ENCODE assay signal across 1 cellular context in genomic region chr11:102724904-102725515, GRCh38.
TF ChIP-seq lines count a peak whose summit lies in the region.

A gene with protein sequence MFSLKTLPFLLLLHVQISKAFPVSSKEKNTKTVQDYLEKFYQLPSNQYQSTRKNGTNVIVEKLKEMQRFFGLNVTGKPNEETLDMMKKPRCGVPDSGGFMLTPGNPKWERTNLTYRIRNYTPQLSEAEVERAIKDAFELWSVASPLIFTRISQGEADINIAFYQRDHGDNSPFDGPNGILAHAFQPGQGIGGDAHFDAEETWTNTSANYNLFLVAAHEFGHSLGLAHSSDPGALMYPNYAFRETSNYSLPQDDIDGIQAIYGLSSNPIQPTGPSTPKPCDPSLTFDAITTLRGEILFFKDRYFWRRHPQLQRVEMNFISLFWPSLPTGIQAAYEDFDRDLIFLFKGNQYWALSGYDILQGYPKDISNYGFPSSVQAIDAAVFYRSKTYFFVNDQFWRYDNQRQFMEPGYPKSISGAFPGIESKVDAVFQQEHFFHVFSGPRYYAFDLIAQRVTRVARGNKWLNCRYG (minus strand): TSS chr11:102724954. CDS start chr11:102724855, 99 bp downstream.

TF ChIP-seq in GM23338, 12 proteins besides CTCF, POLR2A, EP300 and RAD21:
- TF ChIP-seq JUNB (IDR thresholded peaks at IDR 0.05; ENCODE audit: unreplicated experiment) (no peak), ZNF331 (CRISPR knock-in tag; IDR thresholded peaks at IDR 0.05; ENCODE audit: low read depth) (no peak), CREB1 (CRISPR knock-in tag; IDR thresholded peaks at IDR 0.05; ENCODE audit: low read depth) (no peak), REST (IDR thresholded peaks at IDR 0.05; ENCODE audit: unreplicated experiment) (no peak), EZH2phosphoT487 (IDR thresholded peaks at IDR 0.05; ENCODE audit: unreplicated experiment) (no peak), ZNF462 (CRISPR knock-in tag; IDR thresholded peaks at IDR 0.05) (no peak), POLR2AphosphoS5 (IDR thresholded peaks at IDR 0.05; ENCODE audit: low read depth) (no peak), STAT1 (IDR thresholded peaks at IDR 0.05; ENCODE audit: unreplicated experiment) (no peak), EZH2 (IDR thresholded peaks at IDR 0.05; ENCODE audit: low read depth, unreplicated experiment) (no peak), NANOG (IDR thresholded peaks at IDR 0.05; ENCODE audit: borderline replicate concordance) (no peak)
- TF ChIP-seq, protein P1, sequence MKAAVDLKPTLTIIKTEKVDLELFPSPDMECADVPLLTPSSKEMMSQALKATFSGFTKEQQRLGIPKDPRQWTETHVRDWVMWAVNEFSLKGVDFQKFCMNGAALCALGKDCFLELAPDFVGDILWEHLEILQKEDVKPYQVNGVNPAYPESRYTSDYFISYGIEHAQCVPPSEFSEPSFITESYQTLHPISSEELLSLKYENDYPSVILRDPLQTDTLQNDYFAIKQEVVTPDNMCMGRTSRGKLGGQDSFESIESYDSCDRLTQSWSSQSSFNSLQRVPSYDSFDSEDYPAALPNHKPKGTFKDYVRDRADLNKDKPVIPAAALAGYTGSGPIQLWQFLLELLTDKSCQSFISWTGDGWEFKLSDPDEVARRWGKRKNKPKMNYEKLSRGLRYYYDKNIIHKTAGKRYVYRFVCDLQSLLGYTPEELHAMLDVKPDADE (IDR thresholded peaks at IDR 0.05): no peak
